Comparison of ENCODE assay signal across 1 cellular context in genomic region chr13:113001251-113002140, GRCh38.
TF ChIP-seq lines count a peak whose summit lies in the region.

No MANE protein-coding gene starts in this region.

TF ChIP-seq in HepG2, 621 proteins besides CTCF, POLR2A, EP300 and RAD21 (continued from another document and continues in another):
- peak; percentile 80 for TF ChIP-seq ZNF687 (CRISPR knock-in tag; IDR thresholded peaks at IDR 0.05)
- no peak for TF ChIP-seq ZNF550 (CRISPR knock-in tag; IDR thresholded peaks at IDR 0.05; ENCODE audit: borderline replicate concordance)
- TF ChIP-seq RCOR2 (CRISPR knock-in tag; IDR thresholded peaks at IDR 0.05) = no peak
- TF ChIP-seq TERF1 (CRISPR knock-in tag; IDR thresholded peaks at IDR 0.05) = no peak
- TF ChIP-seq ZFP36L1 (CRISPR knock-in tag; IDR thresholded peaks at IDR 0.05) = no peak
- no peak for TF ChIP-seq LCORL (IDR thresholded peaks at IDR 0.05)
- TF ChIP-seq LCORL (CRISPR knock-in tag; IDR thresholded peaks at IDR 0.05) = no peak
- TF ChIP-seq ZBTB25 (CRISPR knock-in tag; IDR thresholded peaks at IDR 0.05) = no peak
- TF ChIP-seq ZNF317 (CRISPR knock-in tag; IDR thresholded peaks at IDR 0.05) = no peak
- TF ChIP-seq ZNF280D (CRISPR knock-in tag; IDR thresholded peaks at IDR 0.05) = 0 out of 2 replicates have a peak, but pooled peaks have one; percentile 56
- no peak for TF ChIP-seq IRF1 (CRISPR knock-in tag; IDR thresholded peaks at IDR 0.05; ENCODE audit: low read depth)
- TF ChIP-seq ZNF337 (CRISPR knock-in tag; IDR thresholded peaks at IDR 0.05; ENCODE audit: borderline replicate concordance, low read depth) = no peak; the same call in 1 of the 2 replicates
- no peak for TF ChIP-seq SOX6 (IDR thresholded peaks at IDR 0.05)
- TF ChIP-seq SOX6 (CRISPR knock-in tag; IDR thresholded peaks at IDR 0.05) = no peak; the same call in 1 of the 2 replicates
- no peak for TF ChIP-seq CENPX (CRISPR knock-in tag; IDR thresholded peaks at IDR 0.05)
- TF ChIP-seq TAF1 (CRISPR knock-in tag; IDR thresholded peaks at IDR 0.05) = peak; percentile 17
- TF ChIP-seq ZBTB4 (CRISPR knock-in tag; IDR thresholded peaks at IDR 0.05; ENCODE audit: borderline replicate concordance) = no peak
- no peak for TF ChIP-seq ZNF224 (CRISPR knock-in tag; IDR thresholded peaks at IDR 0.05)
- TF ChIP-seq LBX2 (CRISPR knock-in tag; IDR thresholded peaks at IDR 0.05; ENCODE audit: borderline replicate concordance) = no peak
- TF ChIP-seq KIAA2018 (CRISPR knock-in tag; IDR thresholded peaks at IDR 0.05; ENCODE audit: borderline replicate concordance) = no peak
- no peak for TF ChIP-seq SRF (IDR thresholded peaks at IDR 0.05; ENCODE audit: low read depth, low read length)
- TF ChIP-seq DRAP1 (CRISPR knock-in tag; IDR thresholded peaks at IDR 0.05) = peak; percentile 18; the same call in 1 of the 2 replicates
- TF ChIP-seq ZNF512 (CRISPR knock-in tag; IDR thresholded peaks at IDR 0.05) = no peak
- no peak for TF ChIP-seq ZNF232 (CRISPR knock-in tag; IDR thresholded peaks at IDR 0.05; ENCODE audit: borderline replicate concordance)
- no peak for TF ChIP-seq ZNF20 (CRISPR knock-in tag; IDR thresholded peaks at IDR 0.05)
